Comparison of ENCODE assay signal across 21 cellular contexts in the genomic region with DNA sequence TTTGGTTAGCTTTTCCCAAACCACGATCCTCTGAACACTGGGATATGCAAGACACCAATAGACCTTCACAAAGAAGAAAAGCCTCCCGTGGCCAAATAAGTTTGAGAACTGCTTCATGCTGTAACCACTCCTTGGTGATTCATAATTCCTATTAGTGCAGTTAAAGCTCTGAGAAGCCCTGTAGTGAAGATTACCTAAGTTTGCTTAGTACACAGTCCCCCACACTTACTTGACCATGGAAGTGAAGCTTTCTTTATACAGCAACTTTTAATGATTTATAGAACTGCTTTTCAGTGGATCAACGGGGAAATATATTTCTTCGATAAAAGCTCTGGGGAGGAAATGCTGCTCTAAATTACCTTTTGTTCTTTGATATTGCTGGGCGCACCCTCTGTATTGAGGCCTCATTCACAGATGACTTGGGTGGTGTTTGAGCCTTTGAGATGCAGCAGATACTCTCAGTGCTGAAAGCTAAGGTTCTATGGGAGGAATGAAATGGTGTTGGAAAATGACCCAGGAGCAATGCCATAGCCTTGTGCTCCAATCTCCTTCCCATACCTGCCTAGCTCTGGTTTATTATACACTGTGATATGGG.
A peak's percentile ranks its signal among the peaks of the same experiment; 100 is the strongest.
DNase-seq lines count a peak whose midpoint lies in the region; ATAC-seq and TF ChIP-seq lines count a peak whose summit lies in the region.
"Had no signal": no experiment of that assay in that cellular context is flagged by ENCODE, and none has a peak within 500 bp of the region (broad histone marks: within the 10 kb centered on the region; RNA-seq: fewer than 3 reads in every experiment).

No MANE protein-coding gene starts in this region.

- ATAC-seq in HG02884 (IDR thresholded peaks at IDR 0.05; ENCODE audit: unreplicated experiment) = no peak

- DNase-seq in AG10803 (ENCODE audit: low read depth) (peak; percentile 6), MV-4-11 (lab: John Stamatoyannopoulos, UW) (peak; percentile 2), fibroblast of mammary gland (ENCODE audit: low read depth) (peak; percentile 10), nephron progenitor cell (no peak), SKM-1 (lab: John Stamatoyannopoulos, UW; ENCODE audit: unreplicated experiment) (no peak), globus pallidus (ENCODE audit: low spot score) (no peak)
- DNase-seq in activated T-cell treated with anti-CD3 and anti-CD28 coated beads, Interleukin-2, amount 50 U/mL, for 48 hours = no peak
- DNase-seq: 8988T; DMS 273 treated with DMSO at 0.1 percent for 48 hours; GDM1; Kasumi-1; MM.1S; NCI-H1105; NCI-H1694; NCI-H510A; NCI-H748 treated with DMSO at 0.1 percent for 48 hours; NK-92 treated with Interleukin-12 subunit alpha and Interleukin-12 subunit beta, amount 100 ng/mL, for 24 hours; Right ventricle myocardium superior had no signal

- H3K9me3 Mint-ChIP-seq in nephron progenitor cell = peaks cover 29% of the 10 kb centered on the region

- no peak overlapping the region for H3K4me3 Mint-ChIP-seq in nephron progenitor cell
- H3K4me3 Mint-ChIP-seq: B cell had no signal

- no peak overlapping the region for H3K4me3 ChIP-seq in AG10803 (ENCODE audit: low read length)
- no peak overlapping the region for H3K4me3 ChIP-seq in fibroblast of mammary gland (ENCODE audit: control insufficient read depth, low read depth, low read length)
- H3K4me3 ChIP-seq: HAP-1 had no signal

- no peaks in the 10 kb centered on the region for H3K27me3 Mint-ChIP-seq in nephron progenitor cell (ENCODE audit: low read depth, poor library complexity)
- H3K27me3 Mint-ChIP-seq: B cell had no signal

- peak overlapping the region; percentile 29 for H3K27ac Mint-ChIP-seq in nephron progenitor cell
- H3K27ac Mint-ChIP-seq: B cell had no signal

- peaks cover 17% of the 10 kb centered on the region for H3K36me3 Mint-ChIP-seq in nephron progenitor cell (ENCODE audit: low read depth)

- TF ChIP-seq CTCF in AG10803 (conservative IDR thresholded peaks at IDR 0.05; ENCODE audit: low read length) (no peak), fibroblast of mammary gland (conservative IDR thresholded peaks at IDR 0.05; ENCODE audit: control insufficient read depth, insufficient read depth, low read depth, low read length) (no peak), nephron progenitor cell (IDR thresholded peaks at IDR 0.05) (no peak)

- peaks cover 12% of the 10 kb centered on the region for H3K4me1 Mint-ChIP-seq in nephron progenitor cell
- H3K4me1 Mint-ChIP-seq: B cell had no signal

Comparison
In these comparisons a context has a peak if more than half of its experiments do, and no peak if none do; other contexts are left out.
1. DNase-seq: peak in AG10803 (single experiment), MV-4-11 (single experiment) and fibroblast of mammary gland (single experiment); none in nephron progenitor cell (single experiment), activated T-cell treated with anti-CD3 and anti-CD28 coated beads, Interleukin-2, amount 50 U/mL, for 48 hours (0 of 2), SKM-1 (single experiment) and globus pallidus (single experiment).